In the genomic region with DNA sequence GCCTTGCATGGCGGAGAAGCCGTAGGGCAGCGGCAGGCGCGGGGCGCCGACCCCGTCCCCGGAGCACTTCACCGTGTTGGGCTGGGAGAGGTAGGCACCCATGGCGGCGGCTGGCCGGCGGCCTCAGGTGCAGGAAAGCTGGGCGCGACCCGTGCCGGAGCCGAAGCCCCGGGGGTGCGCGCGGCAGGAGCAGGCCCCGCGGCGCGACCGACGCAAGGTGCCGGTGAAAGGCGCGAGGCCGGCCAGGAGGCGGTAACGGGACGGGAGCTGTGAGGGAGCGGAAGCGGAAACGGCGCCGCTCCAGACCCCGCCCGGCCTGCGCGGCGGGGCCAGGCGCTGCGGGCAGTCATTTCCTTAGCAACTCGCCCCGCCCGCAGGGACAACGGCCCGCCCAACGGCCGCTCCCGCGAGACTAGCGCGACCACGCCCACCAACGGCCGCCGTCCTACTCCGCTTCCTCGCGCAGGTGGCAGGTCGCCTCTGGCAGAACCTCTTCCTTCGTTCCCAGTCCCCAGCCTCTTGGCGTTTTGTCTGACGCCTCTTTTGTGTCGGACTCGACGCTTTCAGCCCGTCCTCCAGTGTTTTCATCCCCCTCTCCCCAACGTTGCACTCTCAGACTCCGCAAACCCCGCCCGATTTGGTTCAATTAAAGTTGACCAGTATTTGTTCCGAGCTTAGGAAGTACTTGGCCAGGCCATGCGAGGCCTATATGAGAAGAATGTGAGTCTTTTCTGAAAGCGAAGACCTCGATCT, we compare ENCODE assay signal across 1 cellular context.
TF ChIP-seq lines count a peak whose summit lies in the region.

TSS of gene PPM1G (minus strand) at position 271 of the 753 bp plus-strand sequence. CDS start at position 102, 169 bp downstream.

TF ChIP-seq in HepG2, 621 proteins besides CTCF, POLR2A, EP300 and RAD21 (continued from another document and continues in another):
- TF ChIP-seq MXD4 (CRISPR knock-in tag; IDR thresholded peaks at IDR 0.05) (peak; percentile 97), BORCS8-MEF2B (CRISPR knock-in tag; IDR thresholded peaks at IDR 0.05) (peak; percentile 97), DZIP1 (CRISPR knock-in tag; IDR thresholded peaks at IDR 0.05) (peak; percentile 92; the same call in 1 of the 2 replicates), ZBTB21 (CRISPR knock-in tag; IDR thresholded peaks at IDR 0.05) (no peak), MATR3 (CRISPR knock-in tag; IDR thresholded peaks at IDR 0.05) (no peak), ZNF704 (CRISPR knock-in tag; IDR thresholded peaks at IDR 0.05; ENCODE audit: borderline replicate concordance) (peak; percentile 74), NRL (CRISPR knock-in tag; IDR thresholded peaks at IDR 0.05; ENCODE audit: borderline replicate concordance) (peak; percentile 73; the same call in 1 of the 2 replicates), ZNF205 (CRISPR knock-in tag; IDR thresholded peaks at IDR 0.05) (peak; percentile 80; the same call in 1 of the 2 replicates), KAT8 (CRISPR knock-in tag; IDR thresholded peaks at IDR 0.05) (peak; percentile 94), NR2F2 (IDR thresholded peaks at IDR 0.05; ENCODE audit: borderline replicate concordance, low read depth) (peak; percentile 20; the same call in 1 of the 2 replicates), ZNF546 (CRISPR knock-in tag; conservative IDR thresholded peaks at IDR 0.05) (peak; percentile 66; the same call in 1 of the 2 replicates), HOXA5 (CRISPR knock-in tag; IDR thresholded peaks at IDR 0.05) (peak; percentile 58; the same call in 1 of the 2 replicates), RNF219 (CRISPR knock-in tag; IDR thresholded peaks at IDR 0.05) (no peak), GMEB1 (CRISPR knock-in tag; IDR thresholded peaks at IDR 0.05; ENCODE audit: borderline replicate concordance) (peak; percentile 92), HMGA1 (CRISPR knock-in tag; conservative IDR thresholded peaks at IDR 0.05) (no peak), CBX2 (IDR thresholded peaks at IDR 0.05; ENCODE audit: low read depth, low read length) (no peak), CBX2 (CRISPR knock-in tag; IDR thresholded peaks at IDR 0.05; ENCODE audit: low read depth) (peak; percentile 85; the same call in 1 of the 2 replicates), ZNF501 (CRISPR knock-in tag; IDR thresholded peaks at IDR 0.05) (peak; percentile 95), MLLT10 (CRISPR knock-in tag; IDR thresholded peaks at IDR 0.05) (no peak), ZNF276 (CRISPR knock-in tag; IDR thresholded peaks at IDR 0.05; ENCODE audit: low read depth) (no peak; the same call in none of the 2 replicates), ZNF44 (CRISPR knock-in tag; IDR thresholded peaks at IDR 0.05) (peak; percentile 30; the same call in 1 of the 2 replicates), PHF21A (CRISPR knock-in tag; IDR thresholded peaks at IDR 0.05) (peak; percentile 72), IKZF1 (IDR thresholded peaks at IDR 0.05) (no peak), ZNF34 (CRISPR knock-in tag; IDR thresholded peaks at IDR 0.05; ENCODE audit: borderline replicate concordance) (no peak), MEIS1 (CRISPR knock-in tag; IDR thresholded peaks at IDR 0.05; ENCODE audit: borderline replicate concordance) (peak; percentile 93)
- TF ChIP-seq, protein P1, sequence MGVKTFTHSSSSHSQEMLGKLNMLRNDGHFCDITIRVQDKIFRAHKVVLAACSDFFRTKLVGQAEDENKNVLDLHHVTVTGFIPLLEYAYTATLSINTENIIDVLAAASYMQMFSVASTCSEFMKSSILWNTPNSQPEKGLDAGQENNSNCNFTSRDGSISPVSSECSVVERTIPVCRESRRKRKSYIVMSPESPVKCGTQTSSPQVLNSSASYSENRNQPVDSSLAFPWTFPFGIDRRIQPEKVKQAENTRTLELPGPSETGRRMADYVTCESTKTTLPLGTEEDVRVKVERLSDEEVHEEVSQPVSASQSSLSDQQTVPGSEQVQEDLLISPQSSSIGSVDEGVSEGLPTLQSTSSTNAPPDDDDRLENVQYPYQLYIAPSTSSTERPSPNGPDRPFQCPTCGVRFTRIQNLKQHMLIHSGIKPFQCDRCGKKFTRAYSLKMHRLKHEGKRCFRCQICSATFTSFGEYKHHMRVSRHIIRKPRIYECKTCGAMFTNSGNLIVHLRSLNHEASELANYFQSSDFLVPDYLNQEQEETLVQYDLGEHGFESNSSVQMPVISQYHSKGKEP (CRISPR knock-in tag; IDR thresholded peaks at IDR 0.05) = 0 out of 2 replicates have a peak, but pooled peaks have one; percentile 23
- TF ChIP-seq, protein P2, sequence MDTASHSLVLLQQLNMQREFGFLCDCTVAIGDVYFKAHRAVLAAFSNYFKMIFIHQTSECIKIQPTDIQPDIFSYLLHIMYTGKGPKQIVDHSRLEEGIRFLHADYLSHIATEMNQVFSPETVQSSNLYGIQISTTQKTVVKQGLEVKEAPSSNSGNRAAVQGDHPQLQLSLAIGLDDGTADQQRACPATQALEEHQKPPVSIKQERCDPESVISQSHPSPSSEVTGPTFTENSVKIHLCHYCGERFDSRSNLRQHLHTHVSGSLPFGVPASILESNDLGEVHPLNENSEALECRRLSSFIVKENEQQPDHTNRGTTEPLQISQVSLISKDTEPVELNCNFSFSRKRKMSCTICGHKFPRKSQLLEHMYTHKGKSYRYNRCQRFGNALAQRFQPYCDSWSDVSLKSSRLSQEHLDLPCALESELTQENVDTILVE (CRISPR knock-in tag; IDR thresholded peaks at IDR 0.05) = peak; percentile 91; the same call in 1 of the 2 replicates
- TF ChIP-seq, protein P3, sequence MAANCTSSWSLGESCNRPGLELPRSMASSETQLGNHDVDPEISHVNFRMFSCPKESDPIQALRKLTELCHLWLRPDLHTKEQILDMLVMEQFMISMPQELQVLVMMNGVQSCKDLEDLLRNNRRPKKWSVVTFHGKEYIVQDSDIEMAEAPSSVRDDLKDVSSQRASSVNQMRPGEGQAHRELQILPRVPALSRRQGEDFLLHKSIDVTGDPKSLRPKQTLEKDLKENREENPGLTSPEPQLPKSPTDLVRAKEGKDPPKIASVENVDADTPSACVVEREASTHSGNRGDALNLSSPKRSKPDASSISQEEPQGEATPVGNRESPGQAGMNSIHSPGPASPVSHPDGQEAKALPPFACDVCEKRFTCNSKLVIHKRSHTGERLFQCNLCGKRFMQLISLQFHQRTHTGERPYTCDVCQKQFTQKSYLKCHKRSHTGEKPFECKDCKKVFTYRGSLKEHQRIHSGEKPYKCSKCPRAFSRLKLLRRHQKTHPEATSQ (CRISPR knock-in tag; IDR thresholded peaks at IDR 0.05; ENCODE audit: borderline replicate concordance) = peak; percentile 84; the same call in 1 of the 2 replicates
- TF ChIP-seq, protein P4, sequence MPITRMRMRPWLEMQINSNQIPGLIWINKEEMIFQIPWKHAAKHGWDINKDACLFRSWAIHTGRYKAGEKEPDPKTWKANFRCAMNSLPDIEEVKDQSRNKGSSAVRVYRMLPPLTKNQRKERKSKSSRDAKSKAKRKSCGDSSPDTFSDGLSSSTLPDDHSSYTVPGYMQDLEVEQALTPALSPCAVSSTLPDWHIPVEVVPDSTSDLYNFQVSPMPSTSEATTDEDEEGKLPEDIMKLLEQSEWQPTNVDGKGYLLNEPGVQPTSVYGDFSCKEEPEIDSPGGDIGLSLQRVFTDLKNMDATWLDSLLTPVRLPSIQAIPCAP (CRISPR knock-in tag; IDR thresholded peaks at IDR 0.05; ENCODE audit: low read depth) = peak; percentile 19; the same call in 1 of the 2 replicates
- TF ChIP-seq, protein P5, sequence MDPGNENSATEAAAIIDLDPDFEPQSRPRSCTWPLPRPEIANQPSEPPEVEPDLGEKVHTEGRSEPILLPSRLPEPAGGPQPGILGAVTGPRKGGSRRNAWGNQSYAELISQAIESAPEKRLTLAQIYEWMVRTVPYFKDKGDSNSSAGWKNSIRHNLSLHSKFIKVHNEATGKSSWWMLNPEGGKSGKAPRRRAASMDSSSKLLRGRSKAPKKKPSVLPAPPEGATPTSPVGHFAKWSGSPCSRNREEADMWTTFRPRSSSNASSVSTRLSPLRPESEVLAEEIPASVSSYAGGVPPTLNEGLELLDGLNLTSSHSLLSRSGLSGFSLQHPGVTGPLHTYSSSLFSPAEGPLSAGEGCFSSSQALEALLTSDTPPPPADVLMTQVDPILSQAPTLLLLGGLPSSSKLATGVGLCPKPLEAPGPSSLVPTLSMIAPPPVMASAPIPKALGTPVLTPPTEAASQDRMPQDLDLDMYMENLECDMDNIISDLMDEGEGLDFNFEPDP (CRISPR knock-in tag; conservative IDR thresholded peaks at IDR 0.05) = peak; percentile 96
